Comparison of ENCODE assay signal across 7 cellular contexts in genomic region chr12:46371718-46372130, GRCh38. TPM values are rescaled to one million over a fixed set of nuclear protein-coding genes. Genes with fewer than 3 reads are reported as not detected.
DNase-seq lines count a peak whose midpoint lies in the region; ATAC-seq and TF ChIP-seq lines count a peak whose summit lies in the region.

No MANE protein-coding gene starts in this region.

- in situ Hi-C loops in GM13977 (cut with MboI; ENCODE audit: low pct_unique_long_range_greater_than_20kb, low sequenced_read_pairs, unreplicated experiment): loop anchor here (25.0 kb wide), 1 partner anchor 291 kb away; no protein-coding TSS in a partner anchor

- WGBS in ectodermal cell, 2 experiments: 0% methylated on average over 29 of the region's 29 CpGs

- H3K27ac ChIP-seq in ectodermal cell (ENCODE audit: insufficient read depth, low read depth, low read length, poor library complexity, severe bottlenecking): peak overlapping the region; percentile 99

- DNase-seq in GM13977 (ENCODE audit: low spot score): peak; percentile 67
- peak; percentile 42 for DNase-seq in HEK293T (ENCODE audit: extremely low spot score)
- peak; percentile 91 for DNase-seq in NCI-H1092 treated with DMSO at 0.1 percent for 48 hours (lab: John Stamatoyannopoulos, UW)
- no peak for DNase-seq in WTC11 (ENCODE audit: low spot score)
- DNase-seq in memory B cell (ENCODE audit: low spot score in 2 of 2): peak; percentile 42 to 58
- DNase-seq in stimulated activated CD8-positive, alpha-beta memory T cell treated with anti-CD3 and anti-CD28 coated beads, Interleukin-4, amount 100 ng/mL, for 48 hours: peak; percentile 72

- H3K27me3 Mint-ChIP-seq in WTC11 (ENCODE audit: low read depth): no peaks in the 10 kb centered on the region; the same call in 1 of the 2 replicates
- H3K27me3 Mint-ChIP-seq in memory B cell: no peaks in the 10 kb centered on the region

- H3K9me3 Mint-ChIP-seq in WTC11 (no peaks in the 10 kb centered on the region), memory B cell (no peaks in the 10 kb centered on the region)

- peaks cover 19% of the 10 kb centered on the region for H3K4me1 ChIP-seq in ectodermal cell (ENCODE audit: control insufficient read depth, insufficient read depth, low read length)

- no peak for ATAC-seq in WTC11
- ATAC-seq in memory B cell (ENCODE audit: low read depth): peak; percentile 9

- CTCF ChIA-PET in HEK293T (lab: Yijun Ruan, JAX): interaction anchor here (0.6 kb wide), 2 partner anchors 103 to 1033 kb away, joined by 3 read pairs; no protein-coding TSS in a partner anchor
- CTCF ChIA-PET in WTC11 (lab: Charles Lee): no interaction called here

- no peaks in the 10 kb centered on the region for H3K9me3 ChIP-seq in ectodermal cell (ENCODE audit: control insufficient read depth, low read length)

- POLR2A ChIA-PET in HEK293T (lab: Yijun Ruan, JAX) (interaction anchor here (0.5 to 2.1 kb wide), 16 partner anchors 14 to 302 kb away, joined by 3 to 11 read pairs (median 4); partner anchors contain the start of gene SLC38A1), WTC11 (lab: Charles Lee) (interaction anchor here (0.7 to 2.2 kb wide), 8 partner anchors 12 to 547 kb away, joined by 3 to 9 read pairs (median 4); partner anchors contain the start of gene SLC38A1)

- peaks cover 9% of the 10 kb centered on the region for H3K27me3 ChIP-seq in ectodermal cell (ENCODE audit: control insufficient read depth, insufficient read depth, low read length, poor library complexity, severe bottlenecking)

- H3K4me3 Mint-ChIP-seq in WTC11 (peak overlapping the region; percentile 98), memory B cell (peak overlapping the region; percentile 96)

- H3K36me3 Mint-ChIP-seq in WTC11 (peaks cover 56% of the 10 kb centered on the region), memory B cell (peaks cover 13% of the 10 kb centered on the region)

- peak overlapping the region; percentile 87 for H3K4me3 ChIP-seq in ectodermal cell (ENCODE audit: insufficient read depth, low read depth, low read length)

- peak overlapping the region; percentile 96 for H3K27ac Mint-ChIP-seq in WTC11
- H3K27ac Mint-ChIP-seq in memory B cell: peak overlapping the region; percentile 96

- H3K4me1 Mint-ChIP-seq in WTC11 (peaks cover 55% of the 10 kb centered on the region), memory B cell (peaks cover 27% of the 10 kb centered on the region)

- TF ChIP-seq CTCF in GM13977 (IDR thresholded peaks at IDR 0.05; ENCODE audit: extremely low read depth, insufficient read depth, missing control alignments): no peak
- no peak for TF ChIP-seq CTCF in WTC11 (IDR thresholded peaks at IDR 0.05)

- H3K36me3 ChIP-seq in ectodermal cell (ENCODE audit: control insufficient read depth, insufficient read depth, low read length): peaks cover 20% of the 10 kb centered on the region

TF ChIP-seq in HEK293T, 16 proteins besides CTCF, POLR2A, EP300 and RAD21:
- TF ChIP-seq ZNF384 (IDR thresholded peaks at IDR 0.05) (no peak), CTBP1 (IDR thresholded peaks at IDR 0.05; ENCODE audit: borderline replicate concordance) (no peak), FOXM1 (IDR thresholded peaks at IDR 0.05; ENCODE audit: borderline replicate concordance) (no peak), ARNT (IDR thresholded peaks at IDR 0.05) (no peak), ELF4 (IDR thresholded peaks at IDR 0.05) (no peak), FOXK2 (IDR thresholded peaks at IDR 0.05) (no peak), L3MBTL2 (conservative IDR thresholded peaks at IDR 0.05) (no peak), SUZ12 (IDR thresholded peaks at IDR 0.05) (no peak), NFRKB (IDR thresholded peaks at IDR 0.05) (no peak), LEF1 (IDR thresholded peaks at IDR 0.05; ENCODE audit: borderline replicate concordance) (no peak; the same call in 1 of the 2 replicates), BHLHE40 (IDR thresholded peaks at IDR 0.05; ENCODE audit: borderline replicate concordance) (no peak), SP1 (IDR thresholded peaks at IDR 0.05) (no peak), FOXA1 (IDR thresholded peaks at IDR 0.05) (no peak), HDGF (IDR thresholded peaks at IDR 0.05; ENCODE audit: borderline replicate concordance) (no peak), TARDBP (IDR thresholded peaks at IDR 0.05) (no peak)
- TF ChIP-seq, protein P1, sequence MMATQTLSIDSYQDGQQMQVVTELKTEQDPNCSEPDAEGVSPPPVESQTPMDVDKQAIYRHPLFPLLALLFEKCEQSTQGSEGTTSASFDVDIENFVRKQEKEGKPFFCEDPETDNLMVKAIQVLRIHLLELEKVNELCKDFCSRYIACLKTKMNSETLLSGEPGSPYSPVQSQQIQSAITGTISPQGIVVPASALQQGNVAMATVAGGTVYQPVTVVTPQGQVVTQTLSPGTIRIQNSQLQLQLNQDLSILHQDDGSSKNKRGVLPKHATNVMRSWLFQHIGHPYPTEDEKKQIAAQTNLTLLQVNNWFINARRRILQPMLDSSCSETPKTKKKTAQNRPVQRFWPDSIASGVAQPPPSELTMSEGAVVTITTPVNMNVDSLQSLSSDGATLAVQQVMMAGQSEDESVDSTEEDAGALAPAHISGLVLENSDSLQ (IDR thresholded peaks at IDR 0.05): no peak

TF ChIP-seq in WTC11, 78 proteins besides CTCF, POLR2A, EP300 and RAD21 (continues in another document):
- TF ChIP-seq TCF7 (CRISPR knock-in tag; IDR thresholded peaks at IDR 0.05; ENCODE audit: low read depth) (no peak), NR3C1 (CRISPR knock-in tag; conservative IDR thresholded peaks at IDR 0.05; ENCODE audit: low read depth) (no peak), TEAD4 (CRISPR knock-in tag; IDR thresholded peaks at IDR 0.05) (no peak), JUN (CRISPR knock-in tag; IDR thresholded peaks at IDR 0.05) (no peak), KAT7 (CRISPR knock-in tag; IDR thresholded peaks at IDR 0.05; ENCODE audit: borderline replicate concordance) (peak; percentile 50; the same call in 1 of the 2 replicates), ZNF671 (CRISPR knock-in tag; IDR thresholded peaks at IDR 0.05) (peak; percentile 40), ZNF263 (CRISPR knock-in tag; IDR thresholded peaks at IDR 0.05; ENCODE audit: low read depth) (no peak), JAZF1 (CRISPR knock-in tag; IDR thresholded peaks at IDR 0.05) (no peak), NFE2L1 (CRISPR knock-in tag; IDR thresholded peaks at IDR 0.05) (no peak), FOXK1 (CRISPR knock-in tag; IDR thresholded peaks at IDR 0.05) (no peak), ZNF281 (CRISPR knock-in tag; IDR thresholded peaks at IDR 0.05) (no peak), ZBTB21 (CRISPR knock-in tag; IDR thresholded peaks at IDR 0.05; ENCODE audit: borderline replicate concordance) (no peak), AR (CRISPR knock-in tag; IDR thresholded peaks at IDR 0.05) (peak; percentile 65)
- TF ChIP-seq, protein P2, sequence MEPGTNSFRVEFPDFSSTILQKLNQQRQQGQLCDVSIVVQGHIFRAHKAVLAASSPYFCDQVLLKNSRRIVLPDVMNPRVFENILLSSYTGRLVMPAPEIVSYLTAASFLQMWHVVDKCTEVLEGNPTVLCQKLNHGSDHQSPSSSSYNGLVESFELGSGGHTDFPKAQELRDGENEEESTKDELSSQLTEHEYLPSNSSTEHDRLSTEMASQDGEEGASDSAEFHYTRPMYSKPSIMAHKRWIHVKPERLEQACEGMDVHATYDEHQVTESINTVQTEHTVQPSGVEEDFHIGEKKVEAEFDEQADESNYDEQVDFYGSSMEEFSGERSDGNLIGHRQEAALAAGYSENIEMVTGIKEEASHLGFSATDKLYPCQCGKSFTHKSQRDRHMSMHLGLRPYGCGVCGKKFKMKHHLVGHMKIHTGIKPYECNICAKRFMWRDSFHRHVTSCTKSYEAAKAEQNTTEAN (CRISPR knock-in tag; IDR thresholded peaks at IDR 0.05): peak; percentile 10; the same call in 1 of the 2 replicates

RNA-seq across cellular contexts. Expression of gene SLC38A2, which starts 0.8 kb away (rescaled TPM):
- total RNA-seq in WTC11 (2021): 295 to 381 TPM (median 309 TPM) in 3 replicates
- 185 TPM for polyA plus RNA-seq in ectodermal cell (2013, experiment 1 of 4)
- polyA plus RNA-seq in ectodermal cell (2013, experiment 2 of 4): 205 TPM
- polyA plus RNA-seq in ectodermal cell (2013, experiment 3 of 4): 158 TPM
- polyA plus RNA-seq in ectodermal cell (2013, experiment 4 of 4): 176 TPM
